Comparison of ENCODE assay signal across 20 cellular contexts in the genomic region with DNA sequence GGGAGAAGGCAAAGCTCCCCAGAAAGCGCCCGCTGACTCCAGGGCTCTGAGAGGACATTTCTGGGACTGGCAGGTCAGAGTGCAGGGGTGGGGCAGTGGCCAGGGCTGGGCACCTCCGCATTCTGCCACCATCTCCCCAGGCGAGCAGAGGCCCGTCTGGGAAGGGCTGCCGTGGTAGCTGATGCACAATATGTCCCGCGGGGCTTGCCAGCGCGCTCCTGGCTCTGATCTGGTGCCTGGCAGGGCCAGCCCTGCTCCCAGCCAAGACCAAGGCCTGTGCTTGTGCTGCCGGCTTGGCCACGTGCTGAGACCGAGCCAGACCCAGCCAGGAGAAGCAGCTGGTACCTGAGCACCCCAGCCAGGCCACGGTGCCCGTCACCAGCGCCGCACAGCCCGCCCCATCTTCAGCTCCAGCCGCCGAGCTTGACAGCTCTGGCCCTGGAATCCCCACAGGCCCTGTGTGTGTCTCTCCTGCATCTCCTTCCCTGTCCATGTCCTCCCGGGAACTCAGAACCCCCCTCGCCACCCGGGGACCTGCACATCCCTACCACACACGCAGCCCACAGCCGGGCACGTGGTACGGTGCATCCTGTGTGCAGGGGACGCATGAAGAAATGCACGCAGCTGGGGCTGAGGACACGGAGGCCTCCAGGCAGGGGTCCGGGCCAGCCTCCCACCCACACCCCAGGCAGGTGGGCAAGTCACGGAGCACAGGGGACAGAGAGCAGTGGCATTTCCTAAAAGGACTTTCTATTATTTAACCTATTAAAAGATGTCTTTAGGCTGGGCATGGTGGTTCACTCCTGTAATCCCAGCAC.
DNase-seq lines count a peak whose midpoint lies in the region; FAIRE-seq and TF ChIP-seq lines count a peak whose summit lies in the region.
"Had no signal": no experiment of that assay in that cellular context is flagged by ENCODE, and none has a peak within 500 bp of the region (broad histone marks: within the 10 kb centered on the region; RNA-seq: fewer than 3 reads in every experiment).

No MANE protein-coding gene starts in this region.

- H3K79me2 ChIP-seq in neural cell (replicated peaks; ENCODE audit: insufficient read depth, low read length) = no peaks in the 10 kb centered on the region

- H3K27ac ChIP-seq in esophagus muscularis mucosa (replicated peaks in 1 of 4) (no peak overlapping the region), neural cell (ENCODE audit: low read length) (peak overlapping the region; percentile 88), kidney (ENCODE audit: low read depth in 2 of 2, low read length in 2 of 2) (no peak overlapping the region), A673 (ENCODE audit: low read depth, low read length, poor library complexity, severe bottlenecking) (no peak overlapping the region)
- H3K27ac ChIP-seq: HL-60, thoracic aorta had no signal

- H3K4me3 ChIP-seq in esophagus muscularis mucosa (no peak overlapping the region), neural cell (ENCODE audit: low read length) (peak overlapping the region; percentile 46), kidney (ENCODE audit: low read length in 2 of 2) (no peak overlapping the region), A673 (ENCODE audit: low read depth, low read length, poor library complexity, severe bottlenecking) (no peak overlapping the region)
- H3K4me3 ChIP-seq: thoracic aorta had no signal

- TF ChIP-seq RAD21 in neural cell (conservative IDR thresholded peaks at IDR 0.05) = no peak

- H3K9me2 ChIP-seq in neural cell (ENCODE audit: insufficient read depth, low read length) = no peaks in the 10 kb centered on the region

- H4K20me1 ChIP-seq in neural cell (ENCODE audit: insufficient read depth) = no peaks in the 10 kb centered on the region

- H3K36me3 ChIP-seq in esophagus muscularis mucosa (no peaks in the 10 kb centered on the region), neural cell (ENCODE audit: insufficient read depth, low read length) (no peaks in the 10 kb centered on the region), kidney (ENCODE audit: control insufficient read depth in 1 of 2, insufficient read depth in 2 of 2, low read length in 2 of 2) (no peaks in the 10 kb centered on the region), A673 (ENCODE audit: insufficient read depth, low read length, poor library complexity, severe bottlenecking) (no peaks in the 10 kb centered on the region)
- H3K36me3 ChIP-seq: thoracic aorta had no signal

- H3K4me2 ChIP-seq in neural cell (ENCODE audit: low read length) = peak overlapping the region; percentile 17

- H3K9ac ChIP-seq in neural cell (ENCODE audit: low read length) (peak overlapping the region; percentile 58), kidney (ENCODE audit: low read length in 2 of 2) (no peak overlapping the region)

- H3K27me3 ChIP-seq in esophagus muscularis mucosa (peaks cover 0 to 54% (median 0%) of the 10 kb centered on the region in 4 donors), neural cell (ENCODE audit: insufficient read depth, low read depth, low read length) (no peaks in the 10 kb centered on the region), A673 (replicated peaks; ENCODE audit: insufficient read depth, low read depth, low read length, poor library complexity) (peaks cover 43% of the 10 kb centered on the region)

- no peak for FAIRE-seq in kidney (lab: Jason Lieb, UNC)

- intact Hi-C loops in esophagus muscularis mucosa (cut with DNase I) (no loop called here), kidney (cut with DNase I) (no loop called here), A673 (cut with micrococcal nuclease; ENCODE audit: unreplicated experiment) (no loop called here)

- no peak overlapping the region for H2AFZ ChIP-seq in neural cell (ENCODE audit: low read depth, low read length)

- H3K9me3 ChIP-seq in esophagus muscularis mucosa (peaks cover 0 to 21% (median 14%) of the 10 kb centered on the region in 4 donors), neural cell (ENCODE audit: low read length) (no peaks in the 10 kb centered on the region), kidney (ENCODE audit: control insufficient read depth in 1 of 2, low read length in 2 of 2) (peaks cover 3 to 6% of the 10 kb centered on the region in 2 donors), A673 (ENCODE audit: low read depth, low read length, poor library complexity, severe bottlenecking) (no peaks in the 10 kb centered on the region)

- TF ChIP-seq EP300 in esophagus muscularis mucosa (IDR thresholded peaks at IDR 0.05) (no peak), neural cell (conservative IDR thresholded peaks at IDR 0.05; ENCODE audit: poor library complexity, severe bottlenecking) (no peak)

- H3F3A ChIP-seq in neural cell (ENCODE audit: insufficient read depth, low read length, poor library complexity, severe bottlenecking) = no peaks in the 10 kb centered on the region

- POLR2A ChIA-PET in A673 (lab: Charles Lee; ENCODE audit: low non-redundant PET) = no interaction called here

- TF ChIP-seq POLR2A in esophagus muscularis mucosa (IDR thresholded peaks at IDR 0.05; ENCODE audit: low read depth) = no peak

- TF ChIP-seq CTCF in esophagus muscularis mucosa (IDR thresholded peaks at IDR 0.05) = no peak
- TF ChIP-seq CTCF in neural cell (IDR thresholded peaks at IDR 0.05; ENCODE audit: poor library complexity, severe bottlenecking) = no peak
- no peak for TF ChIP-seq CTCF in kidney (IDR thresholded peaks at IDR 0.05; ENCODE audit: borderline replicate concordance, extremely low read depth, insufficient read depth)
- no peak for TF ChIP-seq CTCF in A673 (conservative IDR thresholded peaks at IDR 0.05; ENCODE audit: low read depth, low read length)

- BruUV-seq in A673 (replicated peaks; lab: Mats Ljungman, UMichigan) = no TSS peak

- DNase-seq in Ammon's horn (ENCODE audit: low spot score) (peak; percentile 70), NCI-H1694 treated with DMSO at 0.1 percent for 48 hours (lab: John Stamatoyannopoulos, UW) (peak; percentile 98), esophagus muscularis mucosa (ENCODE audit: extremely low spot score) (peak; percentile 57), kidney (no peak), RKO (ENCODE audit: low spot score) (no peak), A673 (ENCODE audit: low spot score) (no peak)
- DNase-seq in activated CD4-positive, alpha-beta T cell treated with anti-CD3 and anti-CD28 coated beads, Interleukin-2, amount 50 U/mL, for 1 hour = no peak
- DNase-seq: activated naive CD8-positive, alpha-beta T cell treated with anti-CD3 and anti-CD28 coated beads, Interleukin-2, amount 10 ng/mL, durations not matched to agents 7 days and 5 days; activated T-cell treated with anti-CD3 and anti-CD28 coated beads, Interleukin-2, amount 50 U/mL, for 1 hour; COR-L47; GF-D8; KG1; naive thymus-derived CD8-positive, alpha-beta T cell; NCI-H1436 treated with DMSO at 0.1 percent for 48 hours; NCI-H526 treated with DMSO at 0.1 percent for 48 hours; PC-3; T-helper 1 cell had no signal

- H3K4me1 ChIP-seq in esophagus muscularis mucosa (no peaks in the 10 kb centered on the region), kidney (ENCODE audit: control insufficient read depth in 1 of 2, insufficient read depth in 1 of 2, low read depth in 1 of 2, low read length in 2 of 2) (no peaks in the 10 kb centered on the region), A673 (ENCODE audit: insufficient read depth, low read length, poor library complexity, severe bottlenecking) (no peaks in the 10 kb centered on the region)

- CTCF ChIA-PET in A673 (lab: Charles Lee) = no interaction called here

- WGBS in esophagus muscularis mucosa = 82% methylated on average over 28 of the region's 32 CpGs

TF ChIP-seq in neural cell, 6 proteins besides CTCF, POLR2A, EP300 and RAD21:
- no peak for TF ChIP-seq POLR2AphosphoS5 (IDR thresholded peaks at IDR 0.05)
- no peak for TF ChIP-seq TAF1 (IDR thresholded peaks at IDR 0.05; ENCODE audit: low read depth)
- no peak for TF ChIP-seq MXI1 (conservative IDR thresholded peaks at IDR 0.05; ENCODE audit: poor library complexity, severe bottlenecking)
- TF ChIP-seq EZH2 (IDR thresholded peaks at IDR 0.05; ENCODE audit: borderline replicate concordance, insufficient read depth, low read length, poor library complexity, severe bottlenecking) = no peak
- TF ChIP-seq REST (IDR thresholded peaks at IDR 0.05; ENCODE audit: borderline replicate concordance) = no peak
- TF ChIP-seq SMC3 (conservative IDR thresholded peaks at IDR 0.05; ENCODE audit: poor library complexity) = no peak

Comparison
In these comparisons a context has a peak if more than half of its experiments do, and no peak if none do; other contexts are left out.
1. DNase-seq: peak in Ammon's horn (single experiment), NCI-H1694 treated with DMSO at 0.1 percent for 48 hours (single experiment) and esophagus muscularis mucosa (single experiment); none in kidney (single experiment), RKO (single experiment), activated CD4-positive, alpha-beta T cell treated with anti-CD3 and anti-CD28 coated beads, Interleukin-2, amount 50 U/mL, for 1 hour (single experiment) and A673 (single experiment).